Comparison of ENCODE assay signal across 1 cellular context in the genomic region with DNA sequence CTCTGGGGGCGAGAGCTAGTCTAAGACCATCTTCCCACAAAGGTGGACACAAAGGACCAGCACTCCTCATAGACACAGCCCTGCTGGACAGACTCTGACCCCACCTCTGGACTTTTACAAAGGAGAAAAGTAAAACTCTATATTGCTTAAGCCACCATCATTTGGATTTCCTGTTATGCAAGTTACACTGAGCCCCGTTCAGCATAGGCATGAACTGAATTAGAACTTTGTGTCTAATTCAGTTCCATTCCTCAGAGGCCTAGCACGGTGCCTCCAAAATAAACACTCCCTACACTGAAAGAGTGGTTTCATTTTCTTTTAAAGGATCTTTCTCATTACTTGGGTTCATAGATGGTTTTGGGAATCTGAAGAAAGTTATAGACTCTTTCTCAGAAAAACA.
TF ChIP-seq lines count a peak whose summit lies in the region.

No MANE protein-coding gene starts in this region.

TF ChIP-seq in GM23338, 12 proteins besides CTCF, POLR2A, EP300 and RAD21 (continued from another document):
- TF ChIP-seq, protein P1, sequence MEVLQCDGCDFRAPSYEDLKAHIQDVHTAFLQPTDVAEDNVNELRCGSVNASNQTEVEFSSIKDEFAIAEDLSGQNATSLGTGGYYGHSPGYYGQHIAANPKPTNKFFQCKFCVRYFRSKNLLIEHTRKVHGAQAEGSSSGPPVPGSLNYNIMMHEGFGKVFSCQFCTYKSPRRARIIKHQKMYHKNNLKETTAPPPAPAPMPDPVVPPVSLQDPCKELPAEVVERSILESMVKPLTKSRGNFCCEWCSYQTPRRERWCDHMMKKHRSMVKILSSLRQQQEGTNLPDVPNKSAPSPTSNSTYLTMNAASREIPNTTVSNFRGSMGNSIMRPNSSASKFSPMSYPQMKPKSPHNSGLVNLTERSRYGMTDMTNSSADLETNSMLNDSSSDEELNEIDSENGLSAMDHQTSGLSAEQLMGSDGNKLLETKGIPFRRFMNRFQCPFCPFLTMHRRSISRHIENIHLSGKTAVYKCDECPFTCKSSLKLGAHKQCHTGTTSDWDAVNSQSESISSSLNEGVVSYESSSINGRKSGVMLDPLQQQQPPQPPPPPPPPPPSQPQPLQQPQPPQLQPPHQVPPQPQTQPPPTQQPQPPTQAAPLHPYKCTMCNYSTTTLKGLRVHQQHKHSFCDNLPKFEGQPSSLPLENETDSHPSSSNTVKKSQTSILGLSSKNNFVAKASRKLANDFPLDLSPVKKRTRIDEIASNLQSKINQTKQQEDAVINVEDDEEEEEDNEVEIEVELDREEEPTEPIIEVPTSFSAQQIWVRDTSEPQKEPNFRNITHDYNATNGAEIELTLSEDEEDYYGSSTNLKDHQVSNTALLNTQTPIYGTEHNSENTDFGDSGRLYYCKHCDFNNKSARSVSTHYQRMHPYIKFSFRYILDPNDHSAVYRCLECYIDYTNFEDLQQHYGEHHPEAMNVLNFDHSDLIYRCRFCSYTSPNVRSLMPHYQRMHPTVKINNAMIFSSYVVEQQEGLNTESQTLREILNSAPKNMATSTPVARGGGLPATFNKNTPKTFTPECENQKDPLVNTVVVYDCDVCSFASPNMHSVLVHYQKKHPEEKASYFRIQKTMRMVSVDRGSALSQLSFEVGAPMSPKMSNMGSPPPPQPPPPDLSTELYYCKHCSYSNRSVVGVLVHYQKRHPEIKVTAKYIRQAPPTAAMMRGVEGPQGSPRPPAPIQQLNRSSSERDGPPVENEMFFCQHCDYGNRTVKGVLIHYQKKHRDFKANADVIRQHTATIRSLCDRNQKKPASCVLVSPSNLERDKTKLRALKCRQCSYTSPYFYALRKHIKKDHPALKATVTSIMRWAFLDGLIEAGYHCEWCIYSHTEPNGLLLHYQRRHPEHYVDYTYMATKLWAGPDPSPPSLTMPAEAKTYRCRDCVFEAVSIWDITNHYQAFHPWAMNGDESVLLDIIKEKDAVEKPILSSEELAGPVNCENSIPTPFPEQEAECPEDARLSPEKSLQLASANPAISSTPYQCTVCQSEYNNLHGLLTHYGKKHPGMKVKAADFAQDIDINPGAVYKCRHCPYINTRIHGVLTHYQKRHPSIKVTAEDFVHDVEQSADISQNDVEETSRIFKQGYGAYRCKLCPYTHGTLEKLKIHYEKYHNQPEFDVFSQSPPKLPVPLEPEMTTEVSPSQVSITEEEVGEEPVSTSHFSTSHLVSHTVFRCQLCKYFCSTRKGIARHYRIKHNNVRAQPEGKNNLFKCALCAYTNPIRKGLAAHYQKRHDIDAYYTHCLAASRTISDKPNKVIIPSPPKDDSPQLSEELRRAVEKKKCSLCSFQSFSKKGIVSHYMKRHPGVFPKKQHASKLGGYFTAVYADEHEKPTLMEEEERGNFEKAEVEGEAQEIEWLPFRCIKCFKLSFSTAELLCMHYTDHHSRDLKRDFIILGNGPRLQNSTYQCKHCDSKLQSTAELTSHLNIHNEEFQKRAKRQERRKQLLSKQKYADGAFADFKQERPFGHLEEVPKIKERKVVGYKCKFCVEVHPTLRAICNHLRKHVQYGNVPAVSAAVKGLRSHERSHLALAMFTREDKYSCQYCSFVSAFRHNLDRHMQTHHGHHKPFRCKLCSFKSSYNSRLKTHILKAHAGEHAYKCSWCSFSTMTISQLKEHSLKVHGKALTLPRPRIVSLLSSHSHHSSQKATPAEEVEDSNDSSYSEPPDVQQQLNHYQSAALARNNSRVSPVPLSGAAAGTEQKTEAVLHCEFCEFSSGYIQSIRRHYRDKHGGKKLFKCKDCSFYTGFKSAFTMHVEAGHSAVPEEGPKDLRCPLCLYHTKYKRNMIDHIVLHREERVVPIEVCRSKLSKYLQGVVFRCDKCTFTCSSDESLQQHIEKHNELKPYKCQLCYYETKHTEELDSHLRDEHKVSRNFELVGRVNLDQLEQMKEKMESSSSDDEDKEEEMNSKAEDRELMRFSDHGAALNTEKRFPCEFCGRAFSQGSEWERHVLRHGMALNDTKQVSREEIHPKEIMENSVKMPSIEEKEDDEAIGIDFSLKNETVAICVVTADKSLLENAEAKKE (CRISPR knock-in tag; IDR thresholded peaks at IDR 0.05): no peak
- TF ChIP-seq JUNB (IDR thresholded peaks at IDR 0.05; ENCODE audit: unreplicated experiment) (no peak), POLR2AphosphoS5 (IDR thresholded peaks at IDR 0.05; ENCODE audit: low read depth) (no peak), STAT1 (IDR thresholded peaks at IDR 0.05; ENCODE audit: unreplicated experiment) (no peak), ZNF331 (CRISPR knock-in tag; IDR thresholded peaks at IDR 0.05; ENCODE audit: low read depth) (no peak), REST (IDR thresholded peaks at IDR 0.05; ENCODE audit: unreplicated experiment) (no peak), EZH2 (IDR thresholded peaks at IDR 0.05; ENCODE audit: low read depth, unreplicated experiment) (no peak), NANOG (IDR thresholded peaks at IDR 0.05; ENCODE audit: borderline replicate concordance) (no peak)
